ENCODE assay signal across 18 cellular contexts in the genomic region with DNA sequence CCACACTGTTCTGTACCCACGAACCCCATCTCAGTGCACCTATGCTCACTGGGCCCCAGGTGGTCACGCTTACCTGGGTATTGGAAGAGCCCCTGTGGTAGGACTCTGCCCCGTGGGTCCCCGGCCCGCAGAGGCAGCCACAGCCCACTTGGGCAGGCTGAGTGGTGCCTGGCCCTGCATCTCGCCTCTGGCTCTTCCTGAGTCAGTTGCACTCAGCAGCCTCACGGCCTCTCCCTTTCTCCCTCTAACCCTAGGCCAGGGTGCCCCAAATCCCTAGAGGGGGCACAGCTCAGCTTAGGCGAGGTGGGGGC.
"Had no signal": no experiment of that assay in that cellular context is flagged by ENCODE, and none has a peak within 500 bp of the region (broad histone marks: within the 10 kb centered on the region; RNA-seq: fewer than 3 reads in every experiment).

No MANE protein-coding gene starts in this region.

- DNase-seq: activated CD8-positive, alpha-beta memory T cell treated with anti-CD3 and anti-CD28 coated beads, Interleukin-2, amount 50 U/mL, for 4 hours; activated effector memory CD4-positive, alpha-beta T cell treated with anti-CD3 and anti-CD28 coated beads, Interleukin-2, amount 50 U/mL, for 16 hours; activated T-cell treated with anti-CD3 and anti-CD28 coated beads, Interleukin-2, amount 50 U/mL, for 72 hours; cerebellar nuclear complex; cortex of kidney; midbrain; stimulated activated CD4-positive, alpha-beta T cell treated with anti-CD3 and anti-CD28 coated beads, Interleukin-2, amount 100 ng/mL, for 24 hours; stimulated activated naive CD8-positive, alpha-beta T cell treated with anti-CD3 and anti-CD28 coated beads, Interleukin-15, amount 100 ng/mL, for 72 hours; T-helper 17 cell; transverse colon had no signal

- H3K9me3 ChIP-seq: adrenal gland, breast epithelium, right atrium auricular region, suprapubic skin, transverse colon, vagina had no signal

- H3K36me3 ChIP-seq: breast epithelium, transverse colon had no signal

- H3K27me3 ChIP-seq: vagina had no signal

- H3K9me3 Mint-ChIP-seq: activated naive CD4-positive, alpha-beta T cell treated with anti-CD3 and anti-CD28 coated beads, Interleukin-2, amount 50 U/mL, for 72 hours; activated T-cell treated with anti-CD3 and anti-CD28 coated beads, Interleukin-2, amount 50 U/mL, for 72 hours; stimulated activated naive CD8-positive, alpha-beta T cell treated with anti-CD3 and anti-CD28 coated beads, Interleukin-15, amount 100 ng/mL, for 72 hours had no signal

- ATAC-seq: activated naive CD4-positive, alpha-beta T cell treated with anti-CD3 and anti-CD28 coated beads, Interleukin-2, amount 50 U/mL, for 72 hours; activated T-cell treated with anti-CD3 and anti-CD28 coated beads, Interleukin-2, amount 50 U/mL, for 72 hours; stimulated activated naive CD8-positive, alpha-beta T cell treated with anti-CD3 and anti-CD28 coated beads, Interleukin-15, amount 100 ng/mL, for 72 hours; T-helper 17 cell had no signal

- H3K4me3 Mint-ChIP-seq: T-helper 17 cell had no signal

- H3K27me3 Mint-ChIP-seq: stimulated activated naive CD8-positive, alpha-beta T cell treated with anti-CD3 and anti-CD28 coated beads, Interleukin-15, amount 100 ng/mL, for 72 hours; T-helper 17 cell had no signal

- H3K27ac Mint-ChIP-seq: progenitor cell of endocrine pancreas; stimulated activated naive CD8-positive, alpha-beta T cell treated with anti-CD3 and anti-CD28 coated beads, Interleukin-15, amount 100 ng/mL, for 72 hours had no signal

- H3K4me3 ChIP-seq: adrenal gland, breast epithelium, right atrium auricular region, suprapubic skin, transverse colon, vagina had no signal

- H3K27ac ChIP-seq: adrenal gland, breast epithelium, right atrium auricular region, suprapubic skin, transverse colon, vagina, VCaP had no signal
